ENCODE assay signal across 1 cellular context in genomic region chr19:7658219-7658686, GRCh38.
TF ChIP-seq lines count a peak whose summit lies in the region.

No MANE protein-coding gene starts in this region.

TF ChIP-seq in GM12878, 131 proteins besides CTCF, POLR2A, EP300 and RAD21:
- peak; percentile 32 for TF ChIP-seq SIX5 (IDR thresholded peaks at IDR 0.05; ENCODE audit: low read depth, low read length, severe bottlenecking)
- no peak for TF ChIP-seq KDM1A (IDR thresholded peaks at IDR 0.05; ENCODE audit: borderline replicate concordance)
- no peak for TF ChIP-seq PRDM15 (CRISPR knock-in tag; IDR thresholded peaks at IDR 0.05)
- TF ChIP-seq NR2C1 (IDR thresholded peaks at IDR 0.05), result no peak
- TF ChIP-seq MEF2A (IDR thresholded peaks at IDR 0.05; ENCODE audit: insufficient read depth, low read depth, low read length), result no peak
- TF ChIP-seq ZZZ3 (IDR thresholded peaks at IDR 0.05; ENCODE audit: control insufficient read depth, insufficient read length, low read depth), result no peak
- no peak for TF ChIP-seq JUND (IDR thresholded peaks at IDR 0.05; ENCODE audit: low read depth, low read length)
- TF ChIP-seq CHD2 (IDR thresholded peaks at IDR 0.05; ENCODE audit: borderline replicate concordance, low read depth, low read length), result peak; percentile 46; the same call in 1 of the 2 replicates
- TF ChIP-seq CREB1 (IDR thresholded peaks at IDR 0.05; ENCODE audit: low read depth), result peak; percentile 68
- TF ChIP-seq, protein P1, sequence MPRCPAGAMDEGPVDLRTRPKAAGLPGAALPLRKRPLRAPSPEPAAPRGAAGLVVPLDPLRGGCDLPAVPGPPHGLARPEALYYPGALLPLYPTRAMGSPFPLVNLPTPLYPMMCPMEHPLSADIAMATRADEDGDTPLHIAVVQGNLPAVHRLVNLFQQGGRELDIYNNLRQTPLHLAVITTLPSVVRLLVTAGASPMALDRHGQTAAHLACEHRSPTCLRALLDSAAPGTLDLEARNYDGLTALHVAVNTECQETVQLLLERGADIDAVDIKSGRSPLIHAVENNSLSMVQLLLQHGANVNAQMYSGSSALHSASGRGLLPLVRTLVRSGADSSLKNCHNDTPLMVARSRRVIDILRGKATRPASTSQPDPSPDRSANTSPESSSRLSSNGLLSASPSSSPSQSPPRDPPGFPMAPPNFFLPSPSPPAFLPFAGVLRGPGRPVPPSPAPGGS (IDR thresholded peaks at IDR 0.05; ENCODE audit: borderline replicate concordance, insufficient read depth, low read depth, low read length, poor library complexity, severe bottlenecking), result no peak
- no peak for TF ChIP-seq CBFB (IDR thresholded peaks at IDR 0.05; ENCODE audit: low read depth)
- no peak for TF ChIP-seq ZBTB33 (IDR thresholded peaks at IDR 0.05)
- no peak for TF ChIP-seq MYC (IDR thresholded peaks at IDR 0.05; ENCODE audit: insufficient read depth, insufficient read length, insufficient replicate concordance, low read length, severe bottlenecking)
- peak; percentile 95 for TF ChIP-seq PBX3 (IDR thresholded peaks at IDR 0.05; ENCODE audit: insufficient replicate concordance, low read depth, low read length)
- peak; percentile 90 for TF ChIP-seq RFX5 (IDR thresholded peaks at IDR 0.05; ENCODE audit: low read depth, low read length)
- peak; percentile 34 for TF ChIP-seq FOS (IDR thresholded peaks at IDR 0.05; ENCODE audit: borderline replicate concordance, extremely low read depth, insufficient read length)
- 0 out of 2 replicates have a peak, but pooled peaks have one; percentile 26 for TF ChIP-seq TAF1 (IDR thresholded peaks at IDR 0.05; ENCODE audit: borderline replicate concordance, low read depth, low read length)
- TF ChIP-seq DPF2 (IDR thresholded peaks at IDR 0.05), result no peak
- no peak for TF ChIP-seq NFYA (IDR thresholded peaks at IDR 0.05; ENCODE audit: borderline replicate concordance, low read depth, low read length)
- TF ChIP-seq ZNF274 (IDR thresholded peaks at IDR 0.05; ENCODE audit: insufficient read depth, insufficient read length), result no peak
- TF ChIP-seq NR2C2 (IDR thresholded peaks at IDR 0.05; ENCODE audit: borderline replicate concordance, control insufficient read depth, insufficient read length, low read depth), result no peak
- no peak for TF ChIP-seq ZNF384 (IDR thresholded peaks at IDR 0.05; ENCODE audit: borderline replicate concordance, low read depth, low read length)
- 0 out of 2 replicates have a peak, but pooled peaks have one; percentile 70 for TF ChIP-seq TCF3 (IDR thresholded peaks at IDR 0.05; ENCODE audit: borderline replicate concordance, insufficient read depth, low read depth, low read length)
- TF ChIP-seq ASH2L (IDR thresholded peaks at IDR 0.05; ENCODE audit: borderline replicate concordance, low read depth), result no peak
- no peak for TF ChIP-seq CUX1 (IDR thresholded peaks at IDR 0.05; ENCODE audit: insufficient replicate concordance, low read depth, low read length)
- peak; percentile 44; the same call in 1 of the 2 replicates for TF ChIP-seq POLR2AphosphoS5 (IDR thresholded peaks at IDR 0.05; ENCODE audit: low read length)
- TF ChIP-seq SP1 (IDR thresholded peaks at IDR 0.05; ENCODE audit: low read depth, low read length), result peak; percentile 86
- TF ChIP-seq, protein P2, sequence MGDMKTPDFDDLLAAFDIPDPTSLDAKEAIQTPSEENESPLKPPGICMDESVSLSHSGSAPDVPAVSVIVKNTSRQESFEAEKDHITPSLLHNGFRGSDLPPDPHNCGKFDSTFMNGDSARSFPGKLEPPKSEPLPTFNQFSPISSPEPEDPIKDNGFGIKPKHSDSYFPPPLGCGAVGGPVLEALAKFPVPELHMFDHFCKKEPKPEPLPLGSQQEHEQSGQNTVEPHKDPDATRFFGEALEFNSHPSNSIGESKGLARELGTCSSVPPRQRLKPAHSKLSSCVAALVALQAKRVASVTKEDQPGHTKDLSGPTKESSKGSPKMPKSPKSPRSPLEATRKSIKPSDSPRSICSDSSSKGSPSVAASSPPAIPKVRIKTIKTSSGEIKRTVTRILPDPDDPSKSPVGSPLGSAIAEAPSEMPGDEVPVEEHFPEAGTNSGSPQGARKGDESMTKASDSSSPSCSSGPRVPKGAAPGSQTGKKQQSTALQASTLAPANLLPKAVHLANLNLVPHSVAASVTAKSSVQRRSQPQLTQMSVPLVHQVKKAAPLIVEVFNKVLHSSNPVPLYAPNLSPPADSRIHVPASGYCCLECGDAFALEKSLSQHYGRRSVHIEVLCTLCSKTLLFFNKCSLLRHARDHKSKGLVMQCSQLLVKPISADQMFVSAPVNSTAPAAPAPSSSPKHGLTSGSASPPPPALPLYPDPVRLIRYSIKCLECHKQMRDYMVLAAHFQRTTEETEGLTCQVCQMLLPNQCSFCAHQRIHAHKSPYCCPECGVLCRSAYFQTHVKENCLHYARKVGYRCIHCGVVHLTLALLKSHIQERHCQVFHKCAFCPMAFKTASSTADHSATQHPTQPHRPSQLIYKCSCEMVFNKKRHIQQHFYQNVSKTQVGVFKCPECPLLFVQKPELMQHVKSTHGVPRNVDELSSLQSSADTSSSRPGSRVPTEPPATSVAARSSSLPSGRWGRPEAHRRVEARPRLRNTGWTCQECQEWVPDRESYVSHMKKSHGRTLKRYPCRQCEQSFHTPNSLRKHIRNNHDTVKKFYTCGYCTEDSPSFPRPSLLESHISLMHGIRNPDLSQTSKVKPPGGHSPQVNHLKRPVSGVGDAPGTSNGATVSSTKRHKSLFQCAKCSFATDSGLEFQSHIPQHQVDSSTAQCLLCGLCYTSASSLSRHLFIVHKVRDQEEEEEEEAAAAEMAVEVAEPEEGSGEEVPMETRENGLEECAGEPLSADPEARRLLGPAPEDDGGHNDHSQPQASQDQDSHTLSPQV (IDR thresholded peaks at IDR 0.05), result no peak
- no peak for TF ChIP-seq JUNB (IDR thresholded peaks at IDR 0.05)
- no peak for TF ChIP-seq RBBP5 (conservative IDR thresholded peaks at IDR 0.05)
- TF ChIP-seq SMAD5 (IDR thresholded peaks at IDR 0.05; ENCODE audit: low read depth), result no peak
- TF ChIP-seq CHD4 (IDR thresholded peaks at IDR 0.05), result no peak
- TF ChIP-seq, protein P3, sequence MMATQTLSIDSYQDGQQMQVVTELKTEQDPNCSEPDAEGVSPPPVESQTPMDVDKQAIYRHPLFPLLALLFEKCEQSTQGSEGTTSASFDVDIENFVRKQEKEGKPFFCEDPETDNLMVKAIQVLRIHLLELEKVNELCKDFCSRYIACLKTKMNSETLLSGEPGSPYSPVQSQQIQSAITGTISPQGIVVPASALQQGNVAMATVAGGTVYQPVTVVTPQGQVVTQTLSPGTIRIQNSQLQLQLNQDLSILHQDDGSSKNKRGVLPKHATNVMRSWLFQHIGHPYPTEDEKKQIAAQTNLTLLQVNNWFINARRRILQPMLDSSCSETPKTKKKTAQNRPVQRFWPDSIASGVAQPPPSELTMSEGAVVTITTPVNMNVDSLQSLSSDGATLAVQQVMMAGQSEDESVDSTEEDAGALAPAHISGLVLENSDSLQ (IDR thresholded peaks at IDR 0.05), result peak; percentile 98
- TF ChIP-seq BMI1 (IDR thresholded peaks at IDR 0.05; ENCODE audit: borderline replicate concordance), result peak; percentile 82
